Comparison of ENCODE assay signal across 21 cellular contexts in the genomic region with DNA sequence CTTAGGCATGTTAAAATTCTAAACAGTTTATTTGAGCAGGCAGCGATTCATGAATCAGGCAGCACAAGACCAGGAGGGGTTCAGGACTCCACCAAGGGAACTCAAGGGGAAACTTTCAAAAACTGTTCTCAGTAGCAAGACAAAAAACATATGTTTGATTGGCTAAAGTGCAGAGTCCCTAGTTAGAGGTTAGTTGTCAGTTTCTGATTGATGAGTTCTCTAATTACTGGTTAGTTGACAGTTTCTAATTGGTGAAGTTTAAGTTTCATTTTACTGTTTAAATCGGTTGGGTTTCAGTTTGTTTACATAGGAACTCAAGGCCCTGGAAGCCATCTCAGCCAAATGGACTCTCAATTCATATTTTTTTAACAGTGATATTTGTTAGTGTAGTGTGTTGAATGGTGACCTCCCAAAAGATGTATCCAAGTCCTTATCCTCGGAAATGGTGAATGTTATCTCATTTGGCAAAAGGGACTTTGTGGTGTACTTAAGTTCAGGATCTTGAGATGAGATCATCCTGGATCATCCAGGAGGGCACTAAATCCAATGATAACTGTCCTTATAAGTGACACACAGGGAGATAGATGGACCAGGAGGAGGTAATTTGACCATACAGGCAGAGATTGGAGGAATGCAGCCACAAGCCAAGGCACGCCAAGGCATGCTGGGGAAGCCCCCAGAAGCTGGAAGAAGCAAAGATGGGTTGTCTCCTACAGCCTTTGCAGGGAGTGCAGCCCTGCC.
DNase-seq lines count a peak whose midpoint lies in the region; ATAC-seq, FAIRE-seq and TF ChIP-seq lines count a peak whose summit lies in the region.
"Had no signal": no experiment of that assay in that cellular context is flagged by ENCODE, and none has a peak within 500 bp of the region (broad histone marks: within the 10 kb centered on the region; RNA-seq: fewer than 3 reads in every experiment).

No MANE protein-coding gene starts in this region.

- POLR2A ChIA-PET in HEK293 (lab: Yijun Ruan, JAX), result no interaction called here
- POLR2A ChIA-PET in GM12878 (lab: Charles Lee), result no interaction called here

- H3K9ac ChIP-seq in GM12878 (ENCODE audit: control insufficient read depth, insufficient read depth, low read length), result no peak overlapping the region

- CTCF ChIA-PET in HEK293 (lab: Yijun Ruan, JAX), result no interaction called here
- CTCF ChIA-PET in GM12878 (lab: Yijun Ruan, JAX), result no interaction called here

- no peak for TF ChIP-seq RAD21 in GM12878 (IDR thresholded peaks at IDR 0.05; ENCODE audit: insufficient read depth, low read depth, low read length)

- DNase-seq in Daoy (ENCODE audit: low read depth) (peak; percentile 38), GM12878 (ENCODE audit: low read depth, low spot score) (peak; percentile 19), nephron progenitor cell (no peak), anterior cingulate cortex (lab: John Stamatoyannopoulos, UW) (no peak), GF-D8 (lab: John Stamatoyannopoulos, UW) (no peak), DMS153 (lab: John Stamatoyannopoulos, UW) (no peak)
- DNase-seq: CD4-positive, alpha-beta memory T cell; DND-41; KBM-7; NCI-H1092; NCI-H146; NCI-H2081; NCI-H510A; OCI-M1; RPMI8226; SIG-M5; T-helper 17 cell had no signal

- peak overlapping the region; percentile 20 for H3K27ac Mint-ChIP-seq in nephron progenitor cell
- H3K27ac Mint-ChIP-seq: CD4-positive, alpha-beta memory T cell; T-helper 17 cell had no signal

- H3K9me3 Mint-ChIP-seq in nephron progenitor cell, result peaks cover 48% of the 10 kb centered on the region

- ATAC-seq in GM12878, result peak; percentile 74
- ATAC-seq in GM21447 (IDR thresholded peaks at IDR 0.05; ENCODE audit: unreplicated experiment), result no peak
- ATAC-seq: T-helper 17 cell had no signal

- no peaks in the 10 kb centered on the region for H3K79me2 ChIP-seq in GM12878 (ENCODE audit: control insufficient read depth, insufficient read depth, low read length)

- no peak for TF ChIP-seq POLR2A in GM12878 (IDR thresholded peaks at IDR 0.05; ENCODE audit: low read depth, low read length)

- RAD21 ChIA-PET in GM12878 (lab: Charles Lee; ENCODE audit: unreplicated experiment), result no interaction called here

- in situ Hi-C loops in GM12878 (cut with MboI), result no loop called here

- intact Hi-C loops in GM12878 (cut with micrococcal nuclease; ENCODE audit: unreplicated experiment), result no loop called here

- no peak overlapping the region for H2AFZ ChIP-seq in GM12878 (ENCODE audit: control insufficient read depth, low read depth, low read length)

- H3K27ac ChIP-seq in HEK293 (ENCODE audit: extremely low read depth, low read depth, low read length) (no peak overlapping the region), GM12878 (ENCODE audit: control insufficient read depth, insufficient read depth) (no peak overlapping the region)

- H3K4me3 ChIP-seq in HEK293 (ENCODE audit: low read depth, low read length), result no peak overlapping the region
- H3K4me3 ChIP-seq in GM12878, result no peak overlapping the region
- H3K4me3 ChIP-seq: HAP-1 had no signal

- no peak overlapping the region for H3K4me3 Mint-ChIP-seq in nephron progenitor cell
- H3K4me3 Mint-ChIP-seq: CD4-positive, alpha-beta memory T cell; T-helper 17 cell had no signal

- TF ChIP-seq CTCF in HEK293 (tag by site-specific recombination; IDR thresholded peaks at IDR 0.05) (no peak), GM12878 (IDR thresholded peaks at IDR 0.05 in 2 of 3, conservative IDR thresholded peaks at IDR 0.05 in 1 of 3; ENCODE audit: control insufficient read depth in 2 of 3, extremely low read depth in 1 of 3, insufficient read depth in 1 of 3, low read depth in 3 of 3, low read length in 3 of 3) (no peak), nephron progenitor cell (IDR thresholded peaks at IDR 0.05) (no peak)

- FAIRE-seq in GM12878 (lab: Jason Lieb, UNC), result no peak
- FAIRE-seq: D721Med had no signal

- H3K27me3 Mint-ChIP-seq in nephron progenitor cell (ENCODE audit: low read depth, poor library complexity), result no peaks in the 10 kb centered on the region

- no peaks in the 10 kb centered on the region for H4K20me1 ChIP-seq in GM12878 (ENCODE audit: control insufficient read depth, insufficient read depth)

- H3K4me1 Mint-ChIP-seq in nephron progenitor cell, result peaks cover 30% of the 10 kb centered on the region
- H3K4me1 Mint-ChIP-seq: CD4-positive, alpha-beta memory T cell; T-helper 17 cell had no signal

- SMC1A ChIA-PET in GM12878 (lab: Charles Lee; ENCODE audit: uncharacterized antibody, unreplicated experiment), result no interaction called here

- no peaks in the 10 kb centered on the region for H3K9me3 ChIP-seq in HEK293 (ENCODE audit: control insufficient read depth, insufficient read depth, low read depth, low read length)
- no peaks in the 10 kb centered on the region; the same call in 2 of the 3 replicates for H3K9me3 ChIP-seq in GM12878 (replicated peaks; ENCODE audit: control insufficient read depth, insufficient read depth, low read length)
- H3K9me3 ChIP-seq: HAP-1 had no signal

- H3K27me3 ChIP-seq in GM12878 (replicated peaks in 1 of 2; ENCODE audit: control insufficient read depth in 2 of 2, insufficient read depth in 2 of 2, low read length in 1 of 2), result no peaks in the 10 kb centered on the region

- BruUV-seq in GM12878 (replicated peaks; lab: Mats Ljungman, UMichigan), result no TSS peak

- peaks cover 23% of the 10 kb centered on the region for H3K36me3 Mint-ChIP-seq in nephron progenitor cell (ENCODE audit: low read depth)
- H3K36me3 Mint-ChIP-seq: CD4-positive, alpha-beta memory T cell had no signal

- H3K36me3 ChIP-seq in HEK293 (ENCODE audit: control insufficient read depth in 2 of 2, insufficient read depth in 1 of 2, low read length in 2 of 2) (no peaks in the 10 kb centered on the region), GM12878 (ENCODE audit: control insufficient read depth in 2 of 2, insufficient read depth in 2 of 2, low read length in 1 of 2) (no peaks in the 10 kb centered on the region)
- H3K36me3 ChIP-seq: HAP-1 had no signal

- no peak overlapping the region for H3K4me2 ChIP-seq in GM12878 (ENCODE audit: control insufficient read depth, insufficient read depth)

- WGBS in GM12878 (ENCODE audit: insufficient coverage, insufficient replicate concordance, low lambda C conversion rate, missing lambda C conversion rate), result 60% methylated on average over 4 of the region's 4 CpGs

- TF ChIP-seq EP300 in GM12878 (IDR thresholded peaks at IDR 0.05; ENCODE audit: borderline replicate concordance in 1 of 2, control insufficient read depth in 1 of 2, low read depth in 2 of 2, low read length in 2 of 2), result no peak

- H3K4me1 ChIP-seq in HEK293 (ENCODE audit: control insufficient read depth, insufficient read depth, low read length) (no peaks in the 10 kb centered on the region), GM12878 (ENCODE audit: control insufficient read depth, insufficient read depth, low read length) (no peaks in the 10 kb centered on the region)
- H3K4me1 ChIP-seq: HAP-1 had no signal

TF ChIP-seq in HEK293, 187 proteins besides CTCF, POLR2A, EP300 and RAD21 (continues in another document):
- peak; percentile 52 for TF ChIP-seq GLIS1 (tag by site-specific recombination; IDR thresholded peaks at IDR 0.05)
- peak; percentile 41; the same call in 1 of the 2 replicates for TF ChIP-seq ZNF366 (tag by site-specific recombination; conservative IDR thresholded peaks at IDR 0.05)
- peak; percentile 70 for TF ChIP-seq OSR2 (tag by site-specific recombination; IDR thresholded peaks at IDR 0.05)
- TF ChIP-seq ZNF664 (tag by site-specific recombination; IDR thresholded peaks at IDR 0.05), result no peak
- TF ChIP-seq ZNF223 (tag by site-specific recombination; IDR thresholded peaks at IDR 0.05), result no peak
- TF ChIP-seq KLF1 (tag by site-specific recombination; IDR thresholded peaks at IDR 0.05), result no peak
- TF ChIP-seq ZNF654 (tag by site-specific recombination; IDR thresholded peaks at IDR 0.05; ENCODE audit: low read depth), result 0 out of 2 replicates have a peak, but pooled peaks have one; percentile 5
- peak; percentile 96 for TF ChIP-seq ZNF549 (tag by site-specific recombination; IDR thresholded peaks at IDR 0.05)
- TF ChIP-seq OVOL3 (tag by site-specific recombination; IDR thresholded peaks at IDR 0.05), result peak; percentile 45; the same call in 1 of the 2 replicates

TF ChIP-seq in GM12878, 131 proteins besides CTCF, POLR2A, EP300 and RAD21 (continues in another document):
- no peak for TF ChIP-seq POU2F2 (IDR thresholded peaks at IDR 0.05; ENCODE audit: borderline replicate concordance, low read depth, low read length)
- TF ChIP-seq USF1 (IDR thresholded peaks at IDR 0.05; ENCODE audit: borderline replicate concordance, extremely low read length, insufficient read depth, low read depth, low read length), result no peak
- TF ChIP-seq ZBED1 (IDR thresholded peaks at IDR 0.05; ENCODE audit: borderline replicate concordance), result no peak
- TF ChIP-seq, protein P1, sequence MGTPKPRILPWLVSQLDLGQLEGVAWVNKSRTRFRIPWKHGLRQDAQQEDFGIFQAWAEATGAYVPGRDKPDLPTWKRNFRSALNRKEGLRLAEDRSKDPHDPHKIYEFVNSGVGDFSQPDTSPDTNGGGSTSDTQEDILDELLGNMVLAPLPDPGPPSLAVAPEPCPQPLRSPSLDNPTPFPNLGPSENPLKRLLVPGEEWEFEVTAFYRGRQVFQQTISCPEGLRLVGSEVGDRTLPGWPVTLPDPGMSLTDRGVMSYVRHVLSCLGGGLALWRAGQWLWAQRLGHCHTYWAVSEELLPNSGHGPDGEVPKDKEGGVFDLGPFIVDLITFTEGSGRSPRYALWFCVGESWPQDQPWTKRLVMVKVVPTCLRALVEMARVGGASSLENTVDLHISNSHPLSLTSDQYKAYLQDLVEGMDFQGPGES (IDR thresholded peaks at IDR 0.05), result no peak
- peak; percentile 96 for TF ChIP-seq MTA2 (IDR thresholded peaks at IDR 0.05; ENCODE audit: low read depth)
- peak; percentile 65 for TF ChIP-seq PBX3 (IDR thresholded peaks at IDR 0.05; ENCODE audit: insufficient replicate concordance, low read depth, low read length)
- peak; percentile 70; the same call in 1 of the 2 replicates for TF ChIP-seq BCL11A (IDR thresholded peaks at IDR 0.05; ENCODE audit: low read depth, low read length)

Comparison
In these comparisons a context has a peak if more than half of its experiments do, and no peak if none do; other contexts are left out.
1. DNase-seq: peak in Daoy (single experiment) and GM12878 (single experiment); none in nephron progenitor cell (single experiment), anterior cingulate cortex (0 of 58), GF-D8 (single experiment) and DMS153 (single experiment).